In the genomic region with DNA sequence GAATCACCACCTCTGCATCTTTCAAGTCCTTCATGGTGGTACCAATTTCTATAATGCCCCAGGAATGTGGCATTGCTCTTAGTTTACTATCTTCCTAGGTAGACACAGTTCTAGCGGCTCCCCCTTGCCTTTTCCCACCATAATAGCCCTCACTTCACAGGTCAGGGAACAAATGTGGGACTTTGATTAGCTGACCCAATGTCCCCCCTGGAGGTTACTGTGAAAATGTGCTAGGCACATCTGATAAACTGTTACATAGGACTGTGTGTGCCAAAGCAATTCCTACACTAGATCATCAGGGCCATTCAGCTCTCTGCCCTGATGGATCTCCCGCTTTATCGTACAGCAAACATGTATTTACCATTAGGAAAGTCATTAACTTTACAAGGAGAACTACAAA, we compare ENCODE assay signal across 26 cellular contexts.
"Had no signal": no experiment of that assay in that cellular context is flagged by ENCODE, and none has a peak within 500 bp of the region (broad histone marks: within the 10 kb centered on the region; RNA-seq: fewer than 3 reads in every experiment).

No MANE protein-coding gene starts in this region.

- H3K27ac Mint-ChIP-seq: activated CD4-positive, alpha-beta T cell treated with anti-CD3 and anti-CD28 coated beads for 36 hours; activated CD8-positive, alpha-beta T cell treated with anti-CD3 and anti-CD28 coated beads for 36 hours; activated naive CD8-positive, alpha-beta T cell treated with anti-CD3 and anti-CD28 coated beads, Interleukin-2, amount 10 ng/mL, durations not matched to agents 7 days and 5 days; activated T-cell treated with anti-CD3 and anti-CD28 coated beads, Interleukin-2, amount 50 U/mL, for 72 hours; T-helper 17 cell had no signal

- ATAC-seq: activated CD4-positive, alpha-beta T cell treated with anti-CD3 and anti-CD28 coated beads for 36 hours; activated CD8-positive, alpha-beta T cell treated with anti-CD3 and anti-CD28 coated beads for 36 hours; activated T-cell treated with anti-CD3 and anti-CD28 coated beads, Interleukin-2, amount 50 U/mL, for 72 hours; K562; T-helper 17 cell had no signal

- H3K27me3 Mint-ChIP-seq: activated CD4-positive, alpha-beta T cell treated with anti-CD3 and anti-CD28 coated beads for 36 hours; activated CD8-positive, alpha-beta T cell treated with anti-CD3 and anti-CD28 coated beads for 36 hours; activated naive CD8-positive, alpha-beta T cell treated with anti-CD3 and anti-CD28 coated beads, Interleukin-2, amount 10 ng/mL, durations not matched to agents 7 days and 5 days; T-helper 17 cell had no signal

- H3K4me1 Mint-ChIP-seq: activated CD4-positive, alpha-beta T cell treated with anti-CD3 and anti-CD28 coated beads for 36 hours; activated naive CD8-positive, alpha-beta T cell treated with anti-CD3 and anti-CD28 coated beads, Interleukin-2, amount 10 ng/mL, durations not matched to agents 7 days and 5 days; T-helper 17 cell had no signal

- H3K4me3 ChIP-seq: adrenal gland, breast epithelium, K562, Peyer's patch, SJCRH30 had no signal

- DNase-seq: activated CD4-positive, alpha-beta T cell treated with anti-CD3 and anti-CD28 coated beads for 36 hours; activated CD4-positive, alpha-beta T cell treated with anti-CD3 and anti-CD28 coated beads, Interleukin-2, amount 50 U/mL, for 1 hour; activated CD8-positive, alpha-beta memory T cell treated with anti-CD3 and anti-CD28 coated beads, Interleukin-2, amount 50 U/mL, for 4 hours; activated CD8-positive, alpha-beta T cell treated with anti-CD3 and anti-CD28 coated beads for 36 hours; activated naive CD4-positive, alpha-beta T cell treated with anti-CD3 and anti-CD28 coated beads, Interleukin-2, amount 50 U/mL, for 16 hours; activated naive CD8-positive, alpha-beta T cell treated with anti-CD3 and anti-CD28 coated beads, Interleukin-2, amount 10 ng/mL, durations not matched to agents 7 days and 5 days; activated T-cell treated with anti-CD3 and anti-CD28 coated beads, Interleukin-2, amount 50 U/mL, for 72 hours; adrenal gland; anterior cingulate cortex; caudate nucleus; Karpas-422; MM.1S; NCI-H1105; NCI-H1436; NCI-H1694 treated with DMSO at 0.1 percent for 48 hours; NCI-H2029 treated with DMSO at 0.1 percent for 48 hours; Peyer's patch; Right ventricle myocardium superior; SJCRH30; T-helper 17 cell; T-helper 9 cell had no signal

- H3K9me3 ChIP-seq: adrenal gland, breast epithelium, Peyer's patch, SJCRH30 had no signal

- H3K27ac ChIP-seq: adrenal gland, breast epithelium, Peyer's patch, RWPE1, SJCRH30, VCaP had no signal

- H3K36me3 ChIP-seq: adrenal gland, breast epithelium, Peyer's patch, SJCRH30 had no signal

- H3K27me3 ChIP-seq: adrenal gland, breast epithelium, Peyer's patch, SJCRH30 had no signal

- H3K36me3 Mint-ChIP-seq: activated naive CD8-positive, alpha-beta T cell treated with anti-CD3 and anti-CD28 coated beads, Interleukin-2, amount 10 ng/mL, durations not matched to agents 7 days and 5 days had no signal

- H3K9me3 Mint-ChIP-seq: activated CD8-positive, alpha-beta T cell treated with anti-CD3 and anti-CD28 coated beads for 36 hours had no signal

- H3K4me1 ChIP-seq: adrenal gland, breast epithelium, Peyer's patch, SJCRH30 had no signal

- FAIRE-seq: K562, TTC549 had no signal

- H3K4me3 Mint-ChIP-seq: activated CD4-positive, alpha-beta T cell treated with anti-CD3 and anti-CD28 coated beads for 36 hours; activated CD8-positive, alpha-beta T cell treated with anti-CD3 and anti-CD28 coated beads for 36 hours; activated naive CD8-positive, alpha-beta T cell treated with anti-CD3 and anti-CD28 coated beads, Interleukin-2, amount 10 ng/mL, durations not matched to agents 7 days and 5 days; activated T-cell treated with anti-CD3 and anti-CD28 coated beads, Interleukin-2, amount 50 U/mL, for 72 hours; T-helper 17 cell had no signal
